1 cellular context compared by ENCODE assay signal in the genomic region with DNA sequence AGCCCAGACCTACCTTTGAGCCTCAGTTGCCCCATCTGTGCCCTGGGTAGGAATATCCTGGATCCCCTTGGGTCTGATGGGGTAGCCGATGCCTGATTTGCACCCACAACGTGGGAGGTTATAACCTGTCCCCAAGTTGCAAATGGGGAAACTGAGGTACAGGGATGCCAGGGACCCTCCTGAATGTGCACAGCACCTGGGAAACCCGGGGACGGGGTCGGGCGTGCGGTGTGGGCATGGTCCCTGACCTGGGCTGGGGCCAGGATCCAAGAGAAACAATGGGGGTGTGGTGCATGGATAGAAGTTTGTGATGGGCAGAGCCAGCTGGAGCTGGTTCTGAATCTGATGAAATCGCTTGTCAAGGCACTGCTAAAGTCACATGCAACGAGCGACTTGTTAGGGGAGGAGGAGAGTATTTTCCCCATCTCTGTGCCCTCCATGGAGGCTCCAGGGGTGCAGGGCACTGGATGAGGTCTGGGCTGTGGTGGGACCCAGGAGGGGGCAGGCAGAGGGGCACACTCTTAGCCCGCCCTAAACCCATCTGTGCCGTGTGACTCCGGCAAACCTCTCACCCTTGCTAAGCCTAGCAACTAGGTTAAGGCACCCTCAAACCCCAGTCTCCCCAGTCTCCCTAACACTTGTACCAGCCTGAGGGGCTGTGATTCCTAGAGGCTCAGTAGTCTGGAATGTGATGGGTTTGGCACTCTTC.
A peak's percentile ranks its signal among the peaks of the same experiment; 100 is the strongest.
TF ChIP-seq lines count a peak whose summit lies in the region.

No MANE protein-coding gene starts in this region.

TF ChIP-seq in K562, 482 proteins besides CTCF, POLR2A, EP300 and RAD21 (continues in another document):
- TF ChIP-seq CEBPG (CRISPR knock-in tag; IDR thresholded peaks at IDR 0.05) (peak; percentile 90), CEBPG (tag; conservative IDR thresholded peaks at IDR 0.05 in 1 of 2, IDR thresholded peaks at IDR 0.05 in 1 of 2) (peak in 1 of 2 experiments; percentile 52; a peak in 1 of 4 replicates), SMAD1 (IDR thresholded peaks at IDR 0.05; ENCODE audit: low read depth, low read length, partially characterized antibody) (peak; percentile 71), ZSCAN32 (CRISPR knock-in tag; IDR thresholded peaks at IDR 0.05) (0 out of 2 replicates have a peak, but pooled peaks have one; percentile 21), EHMT2 (IDR thresholded peaks at IDR 0.05) (no peak), ZC3H4 (CRISPR knock-in tag; IDR thresholded peaks at IDR 0.05; ENCODE audit: borderline replicate concordance) (peak; percentile 60; the same call in 1 of the 2 replicates), MYC (IDR thresholded peaks at IDR 0.05; ENCODE audit: low read depth, low read length) (peak; percentile 71), MYC (CRISPR knock-in tag; IDR thresholded peaks at IDR 0.05; ENCODE audit: borderline replicate concordance, low read depth) (peak; percentile 59; the same call in 1 of the 2 replicates), ZNF140 (CRISPR knock-in tag; IDR thresholded peaks at IDR 0.05) (no peak), NONO (IDR thresholded peaks at IDR 0.05; ENCODE audit: low read depth in 2 of 2, low read length in 1 of 2) (0 out of 4 replicates have a peak, but pooled peaks of 1 of the 2 experiments have one; percentile 32), HOMEZ (CRISPR knock-in tag; IDR thresholded peaks at IDR 0.05) (no peak), BMI1 (IDR thresholded peaks at IDR 0.05; ENCODE audit: low read length) (no peak), ZBTB33 (CRISPR knock-in tag; IDR thresholded peaks at IDR 0.05) (peak; percentile 0; the same call in 1 of the 2 replicates), ELK1 (CRISPR knock-in tag; IDR thresholded peaks at IDR 0.05) (no peak), KDM5B (IDR thresholded peaks at IDR 0.05; ENCODE audit: insufficient replicate concordance, low read depth, low read length) (peak; percentile 22), FOXA3 (CRISPR knock-in tag; conservative IDR thresholded peaks at IDR 0.05 in 1 of 2, IDR thresholded peaks at IDR 0.05 in 1 of 2) (no peak), CCNT2 (IDR thresholded peaks at IDR 0.05; ENCODE audit: borderline replicate concordance, extremely low read depth, insufficient read length, low read depth, low read length) (peak; percentile 42), CBX3 (IDR thresholded peaks at IDR 0.05; ENCODE audit: borderline replicate concordance in 1 of 2, low read length in 2 of 2) (no peak), ZBTB1 (CRISPR knock-in tag; IDR thresholded peaks at IDR 0.05; ENCODE audit: borderline replicate concordance, low read depth) (peak; percentile 40; the same call in 1 of the 2 replicates)
- TF ChIP-seq, protein P1, sequence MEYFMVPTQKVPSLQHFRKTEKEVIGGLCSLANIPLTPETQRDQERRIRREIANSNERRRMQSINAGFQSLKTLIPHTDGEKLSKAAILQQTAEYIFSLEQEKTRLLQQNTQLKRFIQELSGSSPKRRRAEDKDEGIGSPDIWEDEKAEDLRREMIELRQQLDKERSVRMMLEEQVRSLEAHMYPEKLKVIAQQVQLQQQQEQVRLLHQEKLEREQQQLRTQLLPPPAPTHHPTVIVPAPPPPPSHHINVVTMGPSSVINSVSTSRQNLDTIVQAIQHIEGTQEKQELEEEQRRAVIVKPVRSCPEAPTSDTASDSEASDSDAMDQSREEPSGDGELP (CRISPR knock-in tag; IDR thresholded peaks at IDR 0.05; ENCODE audit: borderline replicate concordance) = peak; percentile 69
- TF ChIP-seq, protein P2, sequence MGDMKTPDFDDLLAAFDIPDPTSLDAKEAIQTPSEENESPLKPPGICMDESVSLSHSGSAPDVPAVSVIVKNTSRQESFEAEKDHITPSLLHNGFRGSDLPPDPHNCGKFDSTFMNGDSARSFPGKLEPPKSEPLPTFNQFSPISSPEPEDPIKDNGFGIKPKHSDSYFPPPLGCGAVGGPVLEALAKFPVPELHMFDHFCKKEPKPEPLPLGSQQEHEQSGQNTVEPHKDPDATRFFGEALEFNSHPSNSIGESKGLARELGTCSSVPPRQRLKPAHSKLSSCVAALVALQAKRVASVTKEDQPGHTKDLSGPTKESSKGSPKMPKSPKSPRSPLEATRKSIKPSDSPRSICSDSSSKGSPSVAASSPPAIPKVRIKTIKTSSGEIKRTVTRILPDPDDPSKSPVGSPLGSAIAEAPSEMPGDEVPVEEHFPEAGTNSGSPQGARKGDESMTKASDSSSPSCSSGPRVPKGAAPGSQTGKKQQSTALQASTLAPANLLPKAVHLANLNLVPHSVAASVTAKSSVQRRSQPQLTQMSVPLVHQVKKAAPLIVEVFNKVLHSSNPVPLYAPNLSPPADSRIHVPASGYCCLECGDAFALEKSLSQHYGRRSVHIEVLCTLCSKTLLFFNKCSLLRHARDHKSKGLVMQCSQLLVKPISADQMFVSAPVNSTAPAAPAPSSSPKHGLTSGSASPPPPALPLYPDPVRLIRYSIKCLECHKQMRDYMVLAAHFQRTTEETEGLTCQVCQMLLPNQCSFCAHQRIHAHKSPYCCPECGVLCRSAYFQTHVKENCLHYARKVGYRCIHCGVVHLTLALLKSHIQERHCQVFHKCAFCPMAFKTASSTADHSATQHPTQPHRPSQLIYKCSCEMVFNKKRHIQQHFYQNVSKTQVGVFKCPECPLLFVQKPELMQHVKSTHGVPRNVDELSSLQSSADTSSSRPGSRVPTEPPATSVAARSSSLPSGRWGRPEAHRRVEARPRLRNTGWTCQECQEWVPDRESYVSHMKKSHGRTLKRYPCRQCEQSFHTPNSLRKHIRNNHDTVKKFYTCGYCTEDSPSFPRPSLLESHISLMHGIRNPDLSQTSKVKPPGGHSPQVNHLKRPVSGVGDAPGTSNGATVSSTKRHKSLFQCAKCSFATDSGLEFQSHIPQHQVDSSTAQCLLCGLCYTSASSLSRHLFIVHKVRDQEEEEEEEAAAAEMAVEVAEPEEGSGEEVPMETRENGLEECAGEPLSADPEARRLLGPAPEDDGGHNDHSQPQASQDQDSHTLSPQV (IDR thresholded peaks at IDR 0.05) = peak; percentile 20; the same call in 1 of the 2 replicates
- TF ChIP-seq, protein P3, sequence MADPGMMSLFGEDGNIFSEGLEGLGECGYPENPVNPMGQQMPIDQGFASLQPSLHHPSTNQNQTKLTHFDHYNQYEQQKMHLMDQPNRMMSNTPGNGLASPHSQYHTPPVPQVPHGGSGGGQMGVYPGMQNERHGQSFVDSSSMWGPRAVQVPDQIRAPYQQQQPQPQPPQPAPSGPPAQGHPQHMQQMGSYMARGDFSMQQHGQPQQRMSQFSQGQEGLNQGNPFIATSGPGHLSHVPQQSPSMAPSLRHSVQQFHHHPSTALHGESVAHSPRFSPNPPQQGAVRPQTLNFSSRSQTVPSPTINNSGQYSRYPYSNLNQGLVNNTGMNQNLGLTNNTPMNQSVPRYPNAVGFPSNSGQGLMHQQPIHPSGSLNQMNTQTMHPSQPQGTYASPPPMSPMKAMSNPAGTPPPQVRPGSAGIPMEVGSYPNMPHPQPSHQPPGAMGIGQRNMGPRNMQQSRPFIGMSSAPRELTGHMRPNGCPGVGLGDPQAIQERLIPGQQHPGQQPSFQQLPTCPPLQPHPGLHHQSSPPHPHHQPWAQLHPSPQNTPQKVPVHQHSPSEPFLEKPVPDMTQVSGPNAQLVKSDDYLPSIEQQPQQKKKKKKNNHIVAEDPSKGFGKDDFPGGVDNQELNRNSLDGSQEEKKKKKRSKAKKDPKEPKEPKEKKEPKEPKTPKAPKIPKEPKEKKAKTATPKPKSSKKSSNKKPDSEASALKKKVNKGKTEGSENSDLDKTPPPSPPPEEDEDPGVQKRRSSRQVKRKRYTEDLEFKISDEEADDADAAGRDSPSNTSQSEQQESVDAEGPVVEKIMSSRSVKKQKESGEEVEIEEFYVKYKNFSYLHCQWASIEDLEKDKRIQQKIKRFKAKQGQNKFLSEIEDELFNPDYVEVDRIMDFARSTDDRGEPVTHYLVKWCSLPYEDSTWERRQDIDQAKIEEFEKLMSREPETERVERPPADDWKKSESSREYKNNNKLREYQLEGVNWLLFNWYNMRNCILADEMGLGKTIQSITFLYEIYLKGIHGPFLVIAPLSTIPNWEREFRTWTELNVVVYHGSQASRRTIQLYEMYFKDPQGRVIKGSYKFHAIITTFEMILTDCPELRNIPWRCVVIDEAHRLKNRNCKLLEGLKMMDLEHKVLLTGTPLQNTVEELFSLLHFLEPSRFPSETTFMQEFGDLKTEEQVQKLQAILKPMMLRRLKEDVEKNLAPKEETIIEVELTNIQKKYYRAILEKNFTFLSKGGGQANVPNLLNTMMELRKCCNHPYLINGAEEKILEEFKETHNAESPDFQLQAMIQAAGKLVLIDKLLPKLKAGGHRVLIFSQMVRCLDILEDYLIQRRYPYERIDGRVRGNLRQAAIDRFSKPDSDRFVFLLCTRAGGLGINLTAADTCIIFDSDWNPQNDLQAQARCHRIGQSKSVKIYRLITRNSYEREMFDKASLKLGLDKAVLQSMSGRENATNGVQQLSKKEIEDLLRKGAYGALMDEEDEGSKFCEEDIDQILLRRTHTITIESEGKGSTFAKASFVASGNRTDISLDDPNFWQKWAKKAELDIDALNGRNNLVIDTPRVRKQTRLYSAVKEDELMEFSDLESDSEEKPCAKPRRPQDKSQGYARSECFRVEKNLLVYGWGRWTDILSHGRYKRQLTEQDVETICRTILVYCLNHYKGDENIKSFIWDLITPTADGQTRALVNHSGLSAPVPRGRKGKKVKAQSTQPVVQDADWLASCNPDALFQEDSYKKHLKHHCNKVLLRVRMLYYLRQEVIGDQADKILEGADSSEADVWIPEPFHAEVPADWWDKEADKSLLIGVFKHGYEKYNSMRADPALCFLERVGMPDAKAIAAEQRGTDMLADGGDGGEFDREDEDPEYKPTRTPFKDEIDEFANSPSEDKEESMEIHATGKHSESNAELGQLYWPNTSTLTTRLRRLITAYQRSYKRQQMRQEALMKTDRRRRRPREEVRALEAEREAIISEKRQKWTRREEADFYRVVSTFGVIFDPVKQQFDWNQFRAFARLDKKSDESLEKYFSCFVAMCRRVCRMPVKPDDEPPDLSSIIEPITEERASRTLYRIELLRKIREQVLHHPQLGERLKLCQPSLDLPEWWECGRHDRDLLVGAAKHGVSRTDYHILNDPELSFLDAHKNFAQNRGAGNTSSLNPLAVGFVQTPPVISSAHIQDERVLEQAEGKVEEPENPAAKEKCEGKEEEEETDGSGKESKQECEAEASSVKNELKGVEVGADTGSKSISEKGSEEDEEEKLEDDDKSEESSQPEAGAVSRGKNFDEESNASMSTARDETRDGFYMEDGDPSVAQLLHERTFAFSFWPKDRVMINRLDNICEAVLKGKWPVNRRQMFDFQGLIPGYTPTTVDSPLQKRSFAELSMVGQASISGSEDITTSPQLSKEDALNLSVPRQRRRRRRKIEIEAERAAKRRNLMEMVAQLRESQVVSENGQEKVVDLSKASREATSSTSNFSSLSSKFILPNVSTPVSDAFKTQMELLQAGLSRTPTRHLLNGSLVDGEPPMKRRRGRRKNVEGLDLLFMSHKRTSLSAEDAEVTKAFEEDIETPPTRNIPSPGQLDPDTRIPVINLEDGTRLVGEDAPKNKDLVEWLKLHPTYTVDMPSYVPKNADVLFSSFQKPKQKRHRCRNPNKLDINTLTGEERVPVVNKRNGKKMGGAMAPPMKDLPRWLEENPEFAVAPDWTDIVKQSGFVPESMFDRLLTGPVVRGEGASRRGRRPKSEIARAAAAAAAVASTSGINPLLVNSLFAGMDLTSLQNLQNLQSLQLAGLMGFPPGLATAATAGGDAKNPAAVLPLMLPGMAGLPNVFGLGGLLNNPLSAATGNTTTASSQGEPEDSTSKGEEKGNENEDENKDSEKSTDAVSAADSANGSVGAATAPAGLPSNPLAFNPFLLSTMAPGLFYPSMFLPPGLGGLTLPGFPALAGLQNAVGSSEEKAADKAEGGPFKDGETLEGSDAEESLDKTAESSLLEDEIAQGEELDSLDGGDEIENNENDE (IDR thresholded peaks at IDR 0.05; ENCODE audit: low read depth, low read length) = no peak
